26 cellular contexts compared by ENCODE assay signal in genomic region chr4:156673483-156673882, GRCh38.
DNase-seq lines count a peak whose midpoint lies in the region; ATAC-seq and TF ChIP-seq lines count a peak whose summit lies in the region.
"Had no signal": no experiment of that assay in that cellular context is flagged by ENCODE, and none has a peak within 500 bp of the region (broad histone marks: within the 10 kb centered on the region; RNA-seq: fewer than 3 reads in every experiment).

No MANE protein-coding gene starts in this region.

- H3K79me2 ChIP-seq in smooth muscle cell (ENCODE audit: low read depth) = no peaks in the 10 kb centered on the region

- no peak overlapping the region for H3K27ac Mint-ChIP-seq in type B pancreatic cell
- H3K27ac Mint-ChIP-seq: B cell, nephron had no signal

- H3K4me1 Mint-ChIP-seq in type B pancreatic cell (ENCODE audit: unreplicated experiment) = peaks cover 4% of the 10 kb centered on the region
- H3K4me1 Mint-ChIP-seq: B cell had no signal

- H3K4me3 ChIP-seq in foreskin fibroblast (ENCODE audit: low read depth in 1 of 2, low read length in 2 of 2) = no peak overlapping the region
- H3K4me3 ChIP-seq in smooth muscle cell = no peak overlapping the region
- no peak overlapping the region for H3K4me3 ChIP-seq in gastroesophageal sphincter
- H3K4me3 ChIP-seq: GM12878, stomach had no signal

- H3K4me1 ChIP-seq in smooth muscle cell (ENCODE audit: low read depth) = peaks cover 22% of the 10 kb centered on the region
- peaks cover 0 to 8% (median 0%) of the 10 kb centered on the region in 3 donors for H3K4me1 ChIP-seq in gastroesophageal sphincter

- H3K27me3 ChIP-seq in smooth muscle cell (ENCODE audit: low read depth) (no peaks in the 10 kb centered on the region), gastroesophageal sphincter (no peaks in the 10 kb centered on the region)
- H3K27me3 ChIP-seq: foreskin keratinocyte, stomach had no signal

- H3K36me3 ChIP-seq in smooth muscle cell (ENCODE audit: low read depth) (no peaks in the 10 kb centered on the region), gastroesophageal sphincter (no peaks in the 10 kb centered on the region)
- H3K36me3 ChIP-seq: stomach had no signal

- H3F3A ChIP-seq in smooth muscle cell (ENCODE audit: low read depth) = peaks cover 3% of the 10 kb centered on the region

- H3K9me3 Mint-ChIP-seq in type B pancreatic cell = no peaks in the 10 kb centered on the region
- H3K9me3 Mint-ChIP-seq: nephron had no signal

- H3K27me3 Mint-ChIP-seq in type B pancreatic cell = no peaks in the 10 kb centered on the region
- H3K27me3 Mint-ChIP-seq: B cell had no signal

- H3K4me2 ChIP-seq in smooth muscle cell = peak overlapping the region; percentile 72

- peak; percentile 43 for DNase-seq in HT-29 (ENCODE audit: low spot score)
- peak; percentile 50 to 68 for DNase-seq in foreskin fibroblast
- DNase-seq in smooth muscle cell (lab: John Stamatoyannopoulos, UW; ENCODE audit: unreplicated experiment) = no peak
- no peak for DNase-seq in NCI-H82 (lab: John Stamatoyannopoulos, UW)
- DNase-seq in type B pancreatic cell (ENCODE audit: extremely low spot score, unreplicated experiment) = no peak
- DNase-seq: activated CD4-positive, alpha-beta T cell treated with anti-CD3 and anti-CD28 coated beads, Interleukin-2, amount 50 U/mL, for 1 hour; activated CD8-positive, alpha-beta memory T cell treated with anti-CD3 and anti-CD28 coated beads, Interleukin-2, amount 50 U/mL, for 4 hours; activated gamma-delta T cell treated with Interleukin-2 at 50 U/mL for 16 hours; COR-L47; KBM-7; NCI-H1048; NCI-H2081; NCI-H510A treated with DMSO at 0.1 percent for 48 hours; posterior cingulate gyrus; small intestine; stimulated activated CD4-positive, alpha-beta T cell treated with anti-CD3 and anti-CD28 coated beads, Interleukin-4, amount 100 ng/mL, for 24 hours; stomach; SW 1271 had no signal

- H3K27ac ChIP-seq in angular gyrus (ENCODE audit: low read depth, low read length) = peak overlapping the region; percentile 4
- peak overlapping the region; percentile 81 for H3K27ac ChIP-seq in smooth muscle cell (ENCODE audit: low read depth)
- H3K27ac ChIP-seq in gastroesophageal sphincter = no peak overlapping the region
- H3K27ac ChIP-seq: foreskin keratinocyte, RWPE1, stomach had no signal

- ATAC-seq in HG02870 (IDR thresholded peaks at IDR 0.05; ENCODE audit: unreplicated experiment) (no peak), gastroesophageal sphincter (no peak)
- ATAC-seq: GM12878 had no signal

- no peaks in the 10 kb centered on the region for H3K9me3 ChIP-seq in smooth muscle cell (replicated peaks; ENCODE audit: low read depth)
- H3K9me3 ChIP-seq in gastroesophageal sphincter = no peaks in the 10 kb centered on the region
- H3K9me3 ChIP-seq: stomach had no signal

- TF ChIP-seq EP300 in gastroesophageal sphincter (IDR thresholded peaks at IDR 0.05) = no peak

- TF ChIP-seq POLR2A in gastroesophageal sphincter (IDR thresholded peaks at IDR 0.05) = no peak

- H4K20me1 ChIP-seq in smooth muscle cell (ENCODE audit: low read depth) = no peaks in the 10 kb centered on the region

- TF ChIP-seq CTCF in foreskin fibroblast (IDR thresholded peaks at IDR 0.05; ENCODE audit: low read depth, low read length) = no peak
- no peak for TF ChIP-seq CTCF in smooth muscle cell (IDR thresholded peaks at IDR 0.05; ENCODE audit: borderline replicate concordance, insufficient read depth, poor library complexity, severe bottlenecking)
- no peak for TF ChIP-seq CTCF in gastroesophageal sphincter (IDR thresholded peaks at IDR 0.05)
- TF ChIP-seq CTCF in type B pancreatic cell (conservative IDR thresholded peaks at IDR 0.05) = no peak

- no peaks in the 10 kb centered on the region for H3K36me3 Mint-ChIP-seq in type B pancreatic cell

- H2AFZ ChIP-seq in smooth muscle cell (ENCODE audit: low read depth) = peak overlapping the region; percentile 47

- WGBS in smooth muscle cell (ENCODE audit: low lambda C conversion rate) = 70% methylated on average over 4 of the region's 4 CpGs
- WGBS in gastroesophageal sphincter (ENCODE audit: low coverage in 1 of 2), 2 donors = 80 to 90% methylated on average over 2 to 3 of the region's 4 CpGs

- H3K4me3 Mint-ChIP-seq in type B pancreatic cell = no peak overlapping the region
- H3K4me3 Mint-ChIP-seq: B cell, nephron had no signal

- H3K9ac ChIP-seq in smooth muscle cell (ENCODE audit: low read depth) = no peak overlapping the region

Comparison
In these comparisons a context has a peak if more than half of its experiments do, and no peak if none do; other contexts are left out.
1. DNase-seq: peak in HT-29 (single experiment) and foreskin fibroblast (2 of 2); none in smooth muscle cell (single experiment), NCI-H82 (single experiment) and type B pancreatic cell (single experiment).
2. H3K27ac ChIP-seq: peak in angular gyrus (single experiment) and smooth muscle cell (single experiment); none in gastroesophageal sphincter (0 of 4).